ENCODE assay signal across 8 cellular contexts in the genomic region with DNA sequence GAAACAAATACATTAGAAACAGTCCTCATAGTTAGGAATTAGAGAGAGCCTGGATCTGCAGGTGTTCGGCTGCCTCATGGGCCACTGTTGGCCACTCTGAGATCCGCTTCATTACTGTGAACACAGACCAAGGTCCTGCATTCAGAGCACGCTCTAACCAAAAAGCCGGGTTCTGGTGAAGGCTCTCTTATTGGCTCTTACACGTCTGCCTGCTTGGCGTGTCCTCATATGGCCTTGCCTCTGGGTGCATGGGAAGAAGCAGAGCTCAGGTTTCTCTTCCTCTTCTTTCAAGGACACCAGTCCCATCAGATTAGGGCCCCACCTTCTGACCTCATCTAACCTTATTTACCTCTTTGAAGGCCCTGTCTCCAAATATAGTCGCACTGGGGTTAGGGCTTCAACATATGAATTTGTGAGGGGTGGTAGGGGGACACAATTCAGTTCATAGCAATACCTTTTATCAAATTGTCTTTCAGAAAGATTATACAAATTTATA. TPM values are rescaled to one million over a fixed set of nuclear protein-coding genes. Genes with fewer than 3 reads are reported as not detected.
DNase-seq lines count a peak whose midpoint lies in the region; ATAC-seq, FAIRE-seq and TF ChIP-seq lines count a peak whose summit lies in the region.

No MANE protein-coding gene starts in this region.

- peak; percentile 100 for ATAC-seq in GM21529 (IDR thresholded peaks at IDR 0.05; ENCODE audit: unreplicated experiment)
- ATAC-seq in HG03571 (IDR thresholded peaks at IDR 0.05; ENCODE audit: unreplicated experiment): peak; percentile 98
- ATAC-seq in pancreas: peak; percentile 79 to 97 (median 96)

- 27 to 31% methylated on average over 7 of the region's 7 CpGs for WGBS in pancreas, 2 donors

- TF ChIP-seq CTCF in SU-DHL-6 (IDR thresholded peaks at IDR 0.05; ENCODE audit: insufficient read depth, low read length, poor library complexity, severe bottlenecking) (no peak), pancreas (IDR thresholded peaks at IDR 0.05) (no peak)

- peak overlapping the region; percentile 51 for H2AFZ ChIP-seq in SU-DHL-6 (ENCODE audit: low read depth, low read length, severe bottlenecking)

- no peak overlapping the region for H3K4me3 ChIP-seq in SU-DHL-6 (ENCODE audit: insufficient read depth, low read length, poor library complexity, severe bottlenecking)
- no peak overlapping the region for H3K4me3 ChIP-seq in pancreas

- H3K27me3 ChIP-seq in SU-DHL-6 (ENCODE audit: low read length) (no peaks in the 10 kb centered on the region), pancreas (no peaks in the 10 kb centered on the region)

- H3K9me3 ChIP-seq in SU-DHL-6 (ENCODE audit: insufficient read depth, low read length) (no peaks in the 10 kb centered on the region), pancreas (no peaks in the 10 kb centered on the region)

- TF ChIP-seq POLR2A in GM12891 (IDR thresholded peaks at IDR 0.05; ENCODE audit: low read depth, low read length): no peak

- no peaks in the 10 kb centered on the region for H4K20me1 ChIP-seq in SU-DHL-6 (ENCODE audit: low read depth, low read length)

- no peaks in the 10 kb centered on the region for H3F3A ChIP-seq in SU-DHL-6 (ENCODE audit: insufficient read depth)

- DNase-seq in GM12891 (ENCODE audit: insufficient read length, low spot score): peak; percentile 42
- peak in 4 of 6 donors; percentile 29 to 72 (median 40) for DNase-seq in pancreas
- DNase-seq in T-helper 9 cell: no peak
- no peak for DNase-seq in middle frontal gyrus (ENCODE audit: extremely low spot score, low spot score)
- no peak for DNase-seq in NK-92 (lab: John Stamatoyannopoulos, UW; ENCODE audit: unreplicated experiment)

- no peaks in the 10 kb centered on the region for H3K36me3 ChIP-seq in SU-DHL-6 (ENCODE audit: low read length)
- no peaks in the 10 kb centered on the region for H3K36me3 ChIP-seq in pancreas

- H3K4me2 ChIP-seq in SU-DHL-6 (ENCODE audit: low read depth, low read length, poor library complexity, severe bottlenecking): peak overlapping the region; percentile 31

- intact Hi-C loops in pancreas (cut with DNase I): no loop called here

- H3K9ac ChIP-seq in SU-DHL-6 (ENCODE audit: low read length): 0 out of 2 replicates have a peak overlapping the region, but pooled peaks have one; percentile 13

- H3K27ac ChIP-seq in SU-DHL-6 (ENCODE audit: low read depth, low read length) (peak overlapping the region; percentile 15; the same call in 1 of the 2 replicates), pancreas (no peak overlapping the region)

- FAIRE-seq in GM12891 (lab: Jason Lieb, UNC) (peak; percentile 97), pancreas (lab: Jason Lieb, UNC) (no peak)

- no peaks in the 10 kb centered on the region for H3K79me2 ChIP-seq in SU-DHL-6 (ENCODE audit: insufficient read depth, low read length)

- no peaks in the 10 kb centered on the region for H3K9me2 ChIP-seq in SU-DHL-6 (replicated peaks; ENCODE audit: insufficient read depth, low read length)

- H3K4me1 ChIP-seq in pancreas: peaks cover 0 to 7% (median 0%) of the 10 kb centered on the region in 3 donors

TF ChIP-seq in GM12891, 5 proteins besides CTCF, POLR2A, EP300 and RAD21:
- TF ChIP-seq SPI1 (IDR thresholded peaks at IDR 0.05; ENCODE audit: low read depth, low read length) (peak; percentile 96), TAF1 (IDR thresholded peaks at IDR 0.05; ENCODE audit: low read depth, low read length) (no peak), POLR2AphosphoS5 (IDR thresholded peaks at IDR 0.05; ENCODE audit: low read depth, low read length) (no peak), PAX5 (IDR thresholded peaks at IDR 0.05; ENCODE audit: insufficient read depth, low read length, severe bottlenecking) (no peak), POU2F2 (IDR thresholded peaks at IDR 0.05; ENCODE audit: low read depth, low read length) (peak; percentile 40; the same call in 1 of the 2 replicates)

RNA-seq across cellular contexts. Expression of gene ELF2, which starts 37.1 kb away (rescaled TPM):
- 15.5 TPM for polyA plus RNA-seq in GM12891 (2012; ENCODE audit: low read depth, missing spikeins)
- total RNA-seq in pancreas: 10 to 100 TPM; 16.6 to 31.6 (median 20.1) TPM
- polyA plus RNA-seq in pancreas: 10 to 100 TPM in 1 of 2 donors, 1 to 10 TPM in 1; 9.0 to 14.9 TPM

Comparison
In these comparisons a context has a peak if more than half of its experiments do, and no peak if none do; other contexts are left out.
1. DNase-seq: peak in GM12891 (single experiment) and pancreas (4 of 6); none in T-helper 9 cell (single experiment), middle frontal gyrus (single experiment) and NK-92 (single experiment).
2. Peak in every context shown above with its lines, with median percentiles within 50 percentile points of each other: ATAC-seq.